In the genomic region with DNA sequence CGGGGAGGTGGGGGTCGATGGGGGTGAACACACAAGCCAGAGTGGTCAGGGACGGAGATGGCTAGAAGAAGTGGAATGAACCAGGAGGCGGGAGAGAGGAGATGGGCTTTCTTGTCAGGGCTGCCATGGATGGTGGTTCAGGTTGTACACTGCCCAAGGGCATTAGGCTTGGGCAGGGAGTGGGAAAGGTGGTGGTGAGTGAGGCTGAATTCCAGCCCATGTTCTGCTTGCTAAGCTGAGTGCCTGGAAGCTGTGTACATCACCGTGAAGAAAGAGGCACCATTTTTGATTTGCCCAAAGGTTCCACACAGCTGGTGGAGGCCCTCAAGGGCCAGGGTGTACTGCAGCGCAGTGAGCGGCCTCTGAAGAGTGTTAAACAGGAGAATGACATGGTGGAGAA, we compare ENCODE assay signal across 34 cellular contexts. TPM values are rescaled to one million over a fixed set of nuclear protein-coding genes. Genes with fewer than 3 reads are reported as not detected.
DNase-seq lines count a peak whose midpoint lies in the region; ATAC-seq, FAIRE-seq and TF ChIP-seq lines count a peak whose summit lies in the region.
"Had no signal": no experiment of that assay in that cellular context is flagged by ENCODE, and none has a peak within 500 bp of the region (broad histone marks: within the 10 kb centered on the region; RNA-seq: fewer than 3 reads in every experiment).

No MANE protein-coding gene starts in this region.

- H3K36me3 Mint-ChIP-seq in activated naive CD4-positive, alpha-beta T cell treated with anti-CD3 and anti-CD28 coated beads, Interleukin-2, amount 50 U/mL, for 24 hours: peaks cover 10% of the 10 kb centered on the region
- peaks cover 86% of the 10 kb centered on the region for H3K36me3 Mint-ChIP-seq in activated CD4-positive, alpha-beta memory T cell treated with anti-CD3 and anti-CD28 coated beads, Interleukin-2, amount 10 ng/mL, durations not matched to agents 7 days and 5 days (ENCODE audit: low read depth)
- H3K36me3 Mint-ChIP-seq in stimulated activated effector memory CD8-positive, alpha-beta T cell treated with anti-CD3 and anti-CD28 coated beads, Interleukin-12 subunit alpha, Interleukin-12 subunit beta, amount 100 ng/mL, for 72 hours: peaks cover 100% of the 10 kb centered on the region
- H3K36me3 Mint-ChIP-seq: mesothelial cell of epicardium, naive B cell had no signal

- CTCF ChIA-PET in activated CD4-positive, alpha-beta memory T cell treated with anti-CD3 and anti-CD28 coated beads, Interleukin-2, amount 10 ng/mL, durations not matched to agents 7 days and 5 days (lab: Charles Lee): interaction anchor here (2.6 kb wide), 1 partner anchor 53 kb away, joined by 9 read pairs; no protein-coding TSS in a partner anchor

- H3K4me3 ChIP-seq in bronchial epithelial cell (ENCODE audit: low read depth, low read length): no peak overlapping the region
- H3K4me3 ChIP-seq: HAP-1, ovary, tibial nerve had no signal

- DNase-seq in activated naive CD4-positive, alpha-beta T cell treated with anti-CD3 and anti-CD28 coated beads, Interleukin-2, amount 50 U/mL, for 16 hours: no peak
- no peak for DNase-seq in activated CD4-positive, alpha-beta memory T cell treated with anti-CD3 and anti-CD28 coated beads, Interleukin-2, amount 10 ng/mL, durations not matched to agents 7 days and 5 days
- DNase-seq in bronchial epithelial cell (ENCODE audit: low read depth) (no peak), cerebellar nuclear complex (lab: John Stamatoyannopoulos, UW) (no peak), NCI-H2107 treated with DMSO at 0.1 percent for 48 hours (lab: John Stamatoyannopoulos, UW; ENCODE audit: unreplicated experiment) (no peak)
- no peak for DNase-seq in stimulated activated effector memory CD8-positive, alpha-beta T cell treated with anti-CD3 and anti-CD28 coated beads, Interleukin-12 subunit alpha, Interleukin-12 subunit beta, amount 100 ng/mL, for 72 hours (ENCODE audit: low spot score in 2 of 2)
- DNase-seq: ACHN; activated CD4-positive, CD25-positive, alpha-beta regulatory T cell treated with anti-CD3 and anti-CD28 coated beads, Interleukin-2, amount 50 U/mL, for 72 hours; amniotic stem cell; BE2C; brain microvascular endothelial cell; DMS79; effector CD8-positive, alpha-beta T cell; GDM1; glutamatergic neuron; kidney; naive B cell; NCI-H1105 treated with DMSO at 0.1 percent for 48 hours; NCI-H2029 treated with DMSO at 0.1 percent for 48 hours; NCI-H2227 treated with DMSO at 0.1 percent for 48 hours; NCI-H69; ovary; SIG-M5 had no signal

- no peak for ATAC-seq in stimulated activated effector memory CD8-positive, alpha-beta T cell treated with anti-CD3 and anti-CD28 coated beads, Interleukin-12 subunit alpha, Interleukin-12 subunit beta, amount 100 ng/mL, for 72 hours
- ATAC-seq: Panc1 had no signal

- no peaks in the 10 kb centered on the region for H3K27me3 ChIP-seq in bronchial epithelial cell (ENCODE audit: control insufficient read depth, insufficient read depth, low read length)
- H3K27me3 ChIP-seq: BE2C, brain microvascular endothelial cell, ovary had no signal

- no peak overlapping the region for H3K4me3 Mint-ChIP-seq in activated naive CD4-positive, alpha-beta T cell treated with anti-CD3 and anti-CD28 coated beads, Interleukin-2, amount 50 U/mL, for 24 hours
- no peak overlapping the region for H3K4me3 Mint-ChIP-seq in activated CD4-positive, alpha-beta memory T cell treated with anti-CD3 and anti-CD28 coated beads, Interleukin-2, amount 10 ng/mL, durations not matched to agents 7 days and 5 days
- peak overlapping the region; percentile 17 for H3K4me3 Mint-ChIP-seq in stimulated activated effector memory CD8-positive, alpha-beta T cell treated with anti-CD3 and anti-CD28 coated beads, Interleukin-12 subunit alpha, Interleukin-12 subunit beta, amount 100 ng/mL, for 72 hours
- H3K4me3 Mint-ChIP-seq: mesothelial cell of epicardium had no signal

- POLR2A ChIA-PET in activated CD4-positive, alpha-beta memory T cell treated with anti-CD3 and anti-CD28 coated beads, Interleukin-2, amount 10 ng/mL, durations not matched to agents 7 days and 5 days (lab: Charles Lee): interaction anchor here (0.8 to 25.9 kb wide), 7 partner anchors 4 to 64 kb away, joined by 3 to 502 read pairs (median 3); a partner anchor contains a TSS

- no peaks in the 10 kb centered on the region for H3K9me3 Mint-ChIP-seq in activated naive CD4-positive, alpha-beta T cell treated with anti-CD3 and anti-CD28 coated beads, Interleukin-2, amount 50 U/mL, for 24 hours
- no peaks in the 10 kb centered on the region for H3K9me3 Mint-ChIP-seq in activated CD4-positive, alpha-beta memory T cell treated with anti-CD3 and anti-CD28 coated beads, Interleukin-2, amount 10 ng/mL, durations not matched to agents 7 days and 5 days
- no peaks in the 10 kb centered on the region for H3K9me3 Mint-ChIP-seq in stimulated activated effector memory CD8-positive, alpha-beta T cell treated with anti-CD3 and anti-CD28 coated beads, Interleukin-12 subunit alpha, Interleukin-12 subunit beta, amount 100 ng/mL, for 72 hours
- H3K9me3 Mint-ChIP-seq: mesothelial cell of epicardium, naive B cell had no signal

- peaks cover 11% of the 10 kb centered on the region for H3K4me1 Mint-ChIP-seq in activated naive CD4-positive, alpha-beta T cell treated with anti-CD3 and anti-CD28 coated beads, Interleukin-2, amount 50 U/mL, for 24 hours
- peaks cover 40% of the 10 kb centered on the region for H3K4me1 Mint-ChIP-seq in activated CD4-positive, alpha-beta memory T cell treated with anti-CD3 and anti-CD28 coated beads, Interleukin-2, amount 10 ng/mL, durations not matched to agents 7 days and 5 days
- peaks cover 76% of the 10 kb centered on the region for H3K4me1 Mint-ChIP-seq in stimulated activated effector memory CD8-positive, alpha-beta T cell treated with anti-CD3 and anti-CD28 coated beads, Interleukin-12 subunit alpha, Interleukin-12 subunit beta, amount 100 ng/mL, for 72 hours

- peak overlapping the region; percentile 76 for H3K27ac Mint-ChIP-seq in activated naive CD4-positive, alpha-beta T cell treated with anti-CD3 and anti-CD28 coated beads, Interleukin-2, amount 50 U/mL, for 24 hours
- H3K27ac Mint-ChIP-seq in activated CD4-positive, alpha-beta memory T cell treated with anti-CD3 and anti-CD28 coated beads, Interleukin-2, amount 10 ng/mL, durations not matched to agents 7 days and 5 days: peak overlapping the region; percentile 48
- H3K27ac Mint-ChIP-seq in stimulated activated effector memory CD8-positive, alpha-beta T cell treated with anti-CD3 and anti-CD28 coated beads, Interleukin-12 subunit alpha, Interleukin-12 subunit beta, amount 100 ng/mL, for 72 hours: peak overlapping the region; percentile 97
- H3K27ac Mint-ChIP-seq: mesothelial cell of epicardium had no signal

- FAIRE-seq in bronchial epithelial cell (lab: Jason Lieb, UNC): peak; percentile 88
- FAIRE-seq: GM19239, kidney had no signal

- no peak for TF ChIP-seq CTCF in bronchial epithelial cell (IDR thresholded peaks at IDR 0.05; ENCODE audit: insufficient read depth, low read length, severe bottlenecking)

- no peaks in the 10 kb centered on the region for H3K36me3 ChIP-seq in bronchial epithelial cell (ENCODE audit: control insufficient read depth, insufficient read depth, low read length)
- H3K36me3 ChIP-seq: BE2C, brain microvascular endothelial cell, HAP-1, ovary, tibial nerve had no signal

- no peaks in the 10 kb centered on the region for H3K27me3 Mint-ChIP-seq in activated naive CD4-positive, alpha-beta T cell treated with anti-CD3 and anti-CD28 coated beads, Interleukin-2, amount 50 U/mL, for 24 hours
- no peaks in the 10 kb centered on the region for H3K27me3 Mint-ChIP-seq in activated CD4-positive, alpha-beta memory T cell treated with anti-CD3 and anti-CD28 coated beads, Interleukin-2, amount 10 ng/mL, durations not matched to agents 7 days and 5 days

RNA-seq across cellular contexts. Expression of a gene that starts 16.9 kb away (rescaled TPM):
- total RNA-seq in activated CD4-positive, alpha-beta memory T cell treated with anti-CD3 and anti-CD28 coated beads, Interleukin-2, amount 10 ng/mL, durations not matched to agents 7 days and 5 days: 100 to 1,000 TPM; 320 to 323 TPM
- total RNA-seq in bronchial epithelial cell: not detected in 2 replicates
- total RNA-seq: HT-29, renal cortical epithelial cell had no signal

RNA-seq across cellular contexts. Expression of a gene that starts 23.3 kb away (rescaled TPM):
- 10 to 100 TPM; 14.0 to 14.7 TPM for total RNA-seq in activated CD4-positive, alpha-beta memory T cell treated with anti-CD3 and anti-CD28 coated beads, Interleukin-2, amount 10 ng/mL, durations not matched to agents 7 days and 5 days
- total RNA-seq in bronchial epithelial cell: not detected in 2 replicates
- total RNA-seq: epithelial cell of proximal tubule, HT-29, M059J, mesothelial cell of epicardium, renal cortical epithelial cell, skeletal muscle tissue, tibial nerve had no signal

RNA-seq across cellular contexts. Expression of a gene that starts 55.3 kb away (rescaled TPM):
- total RNA-seq in activated CD4-positive, alpha-beta memory T cell treated with anti-CD3 and anti-CD28 coated beads, Interleukin-2, amount 10 ng/mL, durations not matched to agents 7 days and 5 days: 10 to 100 TPM; 10.2 to 10.3 TPM
- total RNA-seq in bronchial epithelial cell: 2.9 and 4.1 TPM in 2 replicates

Comparison
In these comparisons a context has a peak if more than half of its experiments do, and no peak if none do; other contexts are left out.
1. RNA of a gene that starts 16.9 kb away (total RNA-seq): 320 to 323 TPM in activated CD4-positive, alpha-beta memory T cell treated with anti-CD3 and anti-CD28 coated beads, Interleukin-2, amount 10 ng/mL, durations not matched to agents 7 days and 5 days; not detected in bronchial epithelial cell; every median in the first group is over 100 times any median in the second.
2. RNA of a gene that starts 23.3 kb away (total RNA-seq): 14.0 to 14.7 TPM in activated CD4-positive, alpha-beta memory T cell treated with anti-CD3 and anti-CD28 coated beads, Interleukin-2, amount 10 ng/mL, durations not matched to agents 7 days and 5 days; not detected in bronchial epithelial cell; every median in the first group is over 10 times any median in the second.
3. Peak in every context shown above with its lines, with median percentiles within 50 percentile points of each other: H3K27ac Mint-ChIP-seq.